ENCODE assay signal across 8 cellular contexts in genomic region chr6:42049116-42049809, GRCh38. TPM values are rescaled to one million over a fixed set of nuclear protein-coding genes. Genes with fewer than 3 reads are reported as not detected.
DNase-seq lines count a peak whose midpoint lies in the region; ATAC-seq and TF ChIP-seq lines count a peak whose summit lies in the region.

No MANE protein-coding gene starts in this region.

- peaks cover 11% of the 10 kb centered on the region for H3K36me3 ChIP-seq in adipocyte (ENCODE audit: control insufficient read depth, insufficient read depth, low read length, severe bottlenecking)
- H3K36me3 ChIP-seq in left lung = peaks cover 0 to 28% of the 10 kb centered on the region in 2 donors
- H3K36me3 ChIP-seq in thoracic aorta = peaks cover 6% of the 10 kb centered on the region

- H3K27me3 ChIP-seq in adipocyte (replicated peaks; ENCODE audit: control insufficient read depth, insufficient read depth, low read length) = no peaks in the 10 kb centered on the region
- H3K27me3 ChIP-seq in left lung = no peaks in the 10 kb centered on the region
- no peaks in the 10 kb centered on the region for H3K27me3 ChIP-seq in thoracic aorta (replicated peaks; ENCODE audit: insufficient read depth)

- H3K9ac ChIP-seq in adipocyte (ENCODE audit: low read length) = peak overlapping the region; percentile 94

- H3K9me3 ChIP-seq in adipocyte (ENCODE audit: control insufficient read depth, low read length) = no peaks in the 10 kb centered on the region
- no peaks in the 10 kb centered on the region for H3K9me3 ChIP-seq in left lung
- no peaks in the 10 kb centered on the region for H3K9me3 ChIP-seq in thoracic aorta

- ATAC-seq in left lung (no peak), thoracic aorta (ENCODE audit: insufficient number of reproducible peaks, low FRiP score, low read depth) (no peak), GM21737 (IDR thresholded peaks at IDR 0.05; ENCODE audit: unreplicated experiment) (no peak)

- intact Hi-C loops in left lung (cut with DNase I) = loop anchor here in 1 of 2 donors (5.0 kb wide), 1 partner anchor 267 kb away; the partner anchor contains the start of gene PRICKLE4

- peaks cover 77% of the 10 kb centered on the region for H3K4me1 ChIP-seq in adipocyte (ENCODE audit: control insufficient read depth, insufficient read depth, low read length)
- peaks cover 52 to 79% of the 10 kb centered on the region in 2 donors for H3K4me1 ChIP-seq in left lung
- H3K4me1 ChIP-seq in thoracic aorta (ENCODE audit: control insufficient read depth in 1 of 2, low read depth in 2 of 2) = peaks cover 47 to 84% of the 10 kb centered on the region in 2 donors

- H3K4me3 ChIP-seq in adipocyte (ENCODE audit: low read length) (peak overlapping the region; percentile 91), left lung (peak overlapping the region; percentile 64 to 96), thoracic aorta (peak overlapping the region; percentile 94)

- TF ChIP-seq CTCF in left lung (IDR thresholded peaks at IDR 0.05) (no peak), thoracic aorta (IDR thresholded peaks at IDR 0.05) (no peak)

- DNase-seq in activated T-cell treated with anti-CD3 and anti-CD28 coated beads, Interleukin-2, amount 50 U/mL, for 1 hour = peak; percentile 44
- DNase-seq in activated T-cell treated with anti-CD3 and anti-CD28 coated beads for 4 hours (no peak), adipocyte (ENCODE audit: low read depth) (no peak), left lung (no peak), thoracic aorta (ENCODE audit: low spot score) (no peak), kidney tubule cell (ENCODE audit: low spot score) (no peak), DMS 273 treated with DMSO at 0.1 percent for 48 hours (lab: John Stamatoyannopoulos, UW) (no peak)

- H3K27ac ChIP-seq in left lung (peak overlapping the region; percentile 91 to 96), thoracic aorta (peak overlapping the region; percentile 88 to 90)

RNA-seq across cellular contexts. Expression of gene TAF8, which starts 1.1 kb away (rescaled TPM):
- 10 to 100 TPM; 27.5 to 32.0 TPM for total RNA-seq in left lung
- 10 to 100 TPM; 24.5 to 40.8 TPM for total RNA-seq in thoracic aorta
